Comparison of ENCODE assay signal across 37 cellular contexts in genomic region chrX:49675075-49675719, GRCh38. TPM values are rescaled to one million over a fixed set of nuclear protein-coding genes. Genes with fewer than 3 reads are reported as not detected.
"Had no signal": no experiment of that assay in that cellular context is flagged by ENCODE, and none has a peak within 500 bp of the region (broad histone marks: within the 10 kb centered on the region; RNA-seq: fewer than 3 reads in every experiment).

No MANE protein-coding gene starts in this region.

- H3K27me3 ChIP-seq: ascending aorta, cardiac muscle cell had no signal

- H3K27me3 Mint-ChIP-seq: activated CD4-positive, alpha-beta T cell treated with anti-CD3 and anti-CD28 coated beads, Interleukin-2, amount 10 ng/mL, durations not matched to agents 7 days and 5 days; activated naive CD4-positive, alpha-beta T cell treated with anti-CD3 and anti-CD28 coated beads, Interleukin-2, amount 10 ng/mL, durations not matched to agents 7 days and 5 days; activated naive CD8-positive, alpha-beta T cell had no signal

- H3K4me1 Mint-ChIP-seq: activated B cell treated with CpG ODN at 0.5 μM for 24 hours; activated CD4-positive, alpha-beta memory T cell treated with anti-CD3 and anti-CD28 coated beads, Interleukin-2, amount 10 ng/mL, durations not matched to agents 7 days and 5 days; activated CD4-positive, alpha-beta T cell treated with anti-CD3 and anti-CD28 coated beads for 36 hours; activated CD4-positive, alpha-beta T cell treated with anti-CD3 and anti-CD28 coated beads, Interleukin-2, amount 10 ng/mL, durations not matched to agents 7 days and 5 days; activated CD8-positive, alpha-beta memory T cell treated with anti-CD3 and anti-CD28 coated beads, Interleukin-2, amount 10 ng/mL, durations not matched to agents 7 days and 5 days; activated naive CD4-positive, alpha-beta T cell treated with anti-CD3 and anti-CD28 coated beads, Interleukin-2, amount 10 ng/mL, durations not matched to agents 7 days and 5 days; activated naive CD4-positive, alpha-beta T cell treated with anti-CD3 and anti-CD28 coated beads, Interleukin-2, amount 50 U/mL, for 24 hours; activated naive CD8-positive, alpha-beta T cell treated with anti-CD3 and anti-CD28 coated beads, Interleukin-2, amount 10 ng/mL, durations not matched to agents 7 days and 5 days; activated naive CD8-positive, alpha-beta T cell treated with anti-CD3 and anti-CD28 coated beads, Interleukin-2, amount 50 U/mL, for 24 hours; brain; central memory CD8-positive, alpha-beta T cell had no signal

- H3K36me3 ChIP-seq: ascending aorta, cardiac muscle cell had no signal

- H3K4me3 Mint-ChIP-seq: activated B cell treated with CpG ODN at 0.5 μM for 24 hours; activated CD4-positive, alpha-beta memory T cell treated with anti-CD3 and anti-CD28 coated beads, Interleukin-2, amount 10 ng/mL, durations not matched to agents 7 days and 5 days; activated CD4-positive, alpha-beta T cell treated with anti-CD3 and anti-CD28 coated beads for 36 hours; activated CD4-positive, alpha-beta T cell treated with anti-CD3 and anti-CD28 coated beads, Interleukin-2, amount 10 ng/mL, durations not matched to agents 7 days and 5 days; activated CD8-positive, alpha-beta memory T cell treated with anti-CD3 and anti-CD28 coated beads, Interleukin-2, amount 10 ng/mL, durations not matched to agents 7 days and 5 days; activated CD8-positive, alpha-beta T cell treated with anti-CD3 and anti-CD28 coated beads, Interleukin-2, amount 10 ng/mL, durations not matched to agents 7 days and 5 days; activated naive CD4-positive, alpha-beta T cell treated with anti-CD3 and anti-CD28 coated beads, Interleukin-2, amount 10 ng/mL, durations not matched to agents 7 days and 5 days; activated naive CD4-positive, alpha-beta T cell treated with anti-CD3 and anti-CD28 coated beads, Interleukin-2, amount 50 U/mL, for 24 hours; activated naive CD8-positive, alpha-beta T cell; activated naive CD8-positive, alpha-beta T cell treated with anti-CD3 and anti-CD28 coated beads, Interleukin-2, amount 10 ng/mL, durations not matched to agents 7 days and 5 days; activated naive CD8-positive, alpha-beta T cell treated with anti-CD3 and anti-CD28 coated beads, Interleukin-2, amount 50 U/mL, for 24 hours; activated T-cell treated with anti-CD3 and anti-CD28 coated beads, Interleukin-2, amount 50 U/mL, for 24 hours; brain; central memory CD8-positive, alpha-beta T cell; T-helper 1 cell treated with Interleukin-12 subunit alpha and Interleukin-12 subunit beta and Interleukin-4 antibody, amounts not matched to agents 30 μg/mL and 1 μg/mL, for 36 hours; T-helper 2 cell treated with Interferon-gamma antibody and Interleukin-4, amounts not matched to agents 5 μg/mL and 100 μg/mL, for 36 hours had no signal

- H3K4me3 ChIP-seq: ascending aorta, cardiac muscle cell had no signal

- DNase-seq: activated B cell treated with CpG ODN at 0.5 μM for 24 hours; activated CD4-positive, alpha-beta memory T cell treated with anti-CD3 and anti-CD28 coated beads, Interleukin-2, amount 10 ng/mL, durations not matched to agents 7 days and 5 days; activated CD4-positive, alpha-beta T cell treated with anti-CD3 and anti-CD28 coated beads for 1 hour; activated CD4-positive, alpha-beta T cell treated with anti-CD3 and anti-CD28 coated beads for 36 hours; activated CD4-positive, alpha-beta T cell treated with anti-CD3 and anti-CD28 coated beads for 48 hours; activated CD4-positive, alpha-beta T cell treated with anti-CD3 and anti-CD28 coated beads, Interleukin-2, amount 10 ng/mL, durations not matched to agents 7 days and 5 days; activated CD4-positive, alpha-beta T cell treated with anti-CD3 and anti-CD28 coated beads, Interleukin-2, amount 50 U/mL, for 48 hours; activated CD8-positive, alpha-beta memory T cell treated with anti-CD3 and anti-CD28 coated beads for 24 hours; activated CD8-positive, alpha-beta memory T cell treated with anti-CD3 and anti-CD28 coated beads, Interleukin-2, amount 10 ng/mL, durations not matched to agents 7 days and 5 days; activated CD8-positive, alpha-beta memory T cell treated with anti-CD3 and anti-CD28 coated beads, Interleukin-2, amount 50 U/mL, for 48 hours; activated CD8-positive, alpha-beta T cell treated with anti-CD3 and anti-CD28 coated beads, Interleukin-2, amount 10 ng/mL, durations not matched to agents 7 days and 5 days; activated effector memory CD4-positive, alpha-beta T cell treated with Interleukin-2 at 50 U/mL for 16 hours; activated gamma-delta T cell; activated naive CD4-positive, alpha-beta T cell treated with anti-CD3 and anti-CD28 coated beads, Interleukin-2, amount 10 ng/mL, durations not matched to agents 7 days and 5 days; activated naive CD4-positive, alpha-beta T cell treated with Interleukin-2 at 50 U/mL for 16 hours; activated naive CD8-positive, alpha-beta T cell treated with anti-CD3 and anti-CD28 coated beads, Interleukin-2, amount 10 ng/mL, durations not matched to agents 7 days and 5 days; activated naive CD8-positive, alpha-beta T cell treated with anti-CD3 and anti-CD28 coated beads, Interleukin-2, amount 50 U/mL, for 24 hours; activated T-cell treated with anti-CD3 and anti-CD28 coated beads, Interleukin-2, amount 50 U/mL, for 24 hours; activated T-cell treated with anti-CD3 and anti-CD28 coated beads, Interleukin-2, amount 50 U/mL, for 48 hours; amygdala; anterior cingulate cortex; caudate nucleus; SW 1271; T-helper 1 cell; T-helper 2 cell; T-helper 9 cell had no signal

- H3K9me3 Mint-ChIP-seq: activated B cell treated with CpG ODN at 0.5 μM for 24 hours; activated CD4-positive, alpha-beta memory T cell treated with anti-CD3 and anti-CD28 coated beads, Interleukin-2, amount 10 ng/mL, durations not matched to agents 7 days and 5 days; activated CD4-positive, alpha-beta T cell treated with anti-CD3 and anti-CD28 coated beads, Interleukin-2, amount 10 ng/mL, durations not matched to agents 7 days and 5 days; activated naive CD4-positive, alpha-beta T cell treated with anti-CD3 and anti-CD28 coated beads, Interleukin-2, amount 10 ng/mL, durations not matched to agents 7 days and 5 days; activated naive CD4-positive, alpha-beta T cell treated with anti-CD3 and anti-CD28 coated beads, Interleukin-2, amount 50 U/mL, for 24 hours; activated naive CD8-positive, alpha-beta T cell treated with anti-CD3 and anti-CD28 coated beads, Interleukin-2, amount 50 U/mL, for 24 hours; activated T-cell treated with anti-CD3 and anti-CD28 coated beads, Interleukin-2, amount 50 U/mL, for 24 hours; activated T-helper 2 cell treated with anti-CD3 and anti-CD28 coated beads, Interferon-gamma antibody, Interleukin-2, Interleukin-4, amounts not matched to agents 10 μg/mL and 5 μg/mL and 100 μg/mL, durations not matched to agents 14 hours and 24 hours and 36 hours; central memory CD8-positive, alpha-beta T cell; T-helper 1 cell treated with Interleukin-12 subunit alpha and Interleukin-12 subunit beta and Interleukin-4 antibody, amounts not matched to agents 30 μg/mL and 1 μg/mL, for 36 hours; T-helper 2 cell treated with Interferon-gamma antibody and Interleukin-4, amounts not matched to agents 5 μg/mL and 100 μg/mL, for 36 hours had no signal

- H3K4me1 ChIP-seq: ascending aorta had no signal

- H3K36me3 Mint-ChIP-seq: activated CD8-positive, alpha-beta memory T cell treated with anti-CD3 and anti-CD28 coated beads, Interleukin-2, amount 10 ng/mL, durations not matched to agents 7 days and 5 days; activated naive CD4-positive, alpha-beta T cell treated with anti-CD3 and anti-CD28 coated beads, Interleukin-2, amount 10 ng/mL, durations not matched to agents 7 days and 5 days; activated naive CD4-positive, alpha-beta T cell treated with anti-CD3 and anti-CD28 coated beads, Interleukin-2, amount 50 U/mL, for 24 hours; activated naive CD8-positive, alpha-beta T cell; activated naive CD8-positive, alpha-beta T cell treated with anti-CD3 and anti-CD28 coated beads, Interleukin-2, amount 10 ng/mL, durations not matched to agents 7 days and 5 days; brain had no signal

- H3K27ac Mint-ChIP-seq: activated B cell treated with CpG ODN at 0.5 μM for 24 hours; activated CD4-positive, alpha-beta memory T cell treated with anti-CD3 and anti-CD28 coated beads, Interleukin-2, amount 10 ng/mL, durations not matched to agents 7 days and 5 days; activated CD4-positive, alpha-beta T cell treated with anti-CD3 and anti-CD28 coated beads for 36 hours; activated CD4-positive, alpha-beta T cell treated with anti-CD3 and anti-CD28 coated beads, Interleukin-2, amount 10 ng/mL, durations not matched to agents 7 days and 5 days; activated CD8-positive, alpha-beta memory T cell treated with anti-CD3 and anti-CD28 coated beads, Interleukin-2, amount 10 ng/mL, durations not matched to agents 7 days and 5 days; activated CD8-positive, alpha-beta T cell treated with anti-CD3 and anti-CD28 coated beads, Interleukin-2, amount 10 ng/mL, durations not matched to agents 7 days and 5 days; activated naive CD4-positive, alpha-beta T cell treated with anti-CD3 and anti-CD28 coated beads, Interleukin-2, amount 10 ng/mL, durations not matched to agents 7 days and 5 days; activated naive CD4-positive, alpha-beta T cell treated with anti-CD3 and anti-CD28 coated beads, Interleukin-2, amount 50 U/mL, for 24 hours; activated naive CD8-positive, alpha-beta T cell; activated naive CD8-positive, alpha-beta T cell treated with anti-CD3 and anti-CD28 coated beads, Interleukin-2, amount 10 ng/mL, durations not matched to agents 7 days and 5 days; activated naive CD8-positive, alpha-beta T cell treated with anti-CD3 and anti-CD28 coated beads, Interleukin-2, amount 50 U/mL, for 24 hours; activated T-cell treated with anti-CD3 and anti-CD28 coated beads, Interleukin-2, amount 50 U/mL, for 24 hours; activated T-helper 2 cell treated with anti-CD3 and anti-CD28 coated beads, Interferon-gamma antibody, Interleukin-2, Interleukin-4, amounts not matched to agents 10 μg/mL and 5 μg/mL and 100 μg/mL, durations not matched to agents 14 hours and 24 hours and 36 hours; brain; T-helper 1 cell treated with Interleukin-12 subunit alpha and Interleukin-12 subunit beta and Interleukin-4 antibody, amounts not matched to agents 30 μg/mL and 1 μg/mL, for 36 hours; T-helper 2 cell treated with Interferon-gamma antibody and Interleukin-4, amounts not matched to agents 5 μg/mL and 100 μg/mL, for 36 hours had no signal

- H3K9me3 ChIP-seq: ascending aorta had no signal

- ATAC-seq: activated CD4-positive, alpha-beta T cell treated with anti-CD3 and anti-CD28 coated beads for 36 hours; activated CD8-positive, alpha-beta memory T cell treated with anti-CD3 and anti-CD28 coated beads, Interleukin-2, amount 10 ng/mL, durations not matched to agents 7 days and 5 days; activated CD8-positive, alpha-beta T cell treated with anti-CD3 and anti-CD28 coated beads, Interleukin-2, amount 10 ng/mL, durations not matched to agents 7 days and 5 days; activated naive CD8-positive, alpha-beta T cell treated with anti-CD3 and anti-CD28 coated beads, Interleukin-2, amount 50 U/mL, for 24 hours had no signal

- FAIRE-seq: bronchial epithelial cell had no signal

- H3K27ac ChIP-seq: ascending aorta, cardiac muscle cell had no signal

RNA-seq across cellular contexts. Expression of gene PAGE1, which starts 20.6 kb away (rescaled TPM):
- total RNA-seq: activated B cell treated with CpG ODN at 0.5 μM for 24 hours; activated CD4-positive, alpha-beta memory T cell treated with anti-CD3 and anti-CD28 coated beads, Interleukin-2, amount 10 ng/mL, durations not matched to agents 7 days and 5 days; activated CD4-positive, alpha-beta T cell treated with anti-CD3 and anti-CD28 coated beads for 36 hours; activated CD4-positive, alpha-beta T cell treated with anti-CD3 and anti-CD28 coated beads, Interleukin-2, amount 10 ng/mL, durations not matched to agents 7 days and 5 days; activated CD8-positive, alpha-beta memory T cell treated with anti-CD3 and anti-CD28 coated beads, Interleukin-2, amount 10 ng/mL, durations not matched to agents 7 days and 5 days; activated CD8-positive, alpha-beta T cell treated with anti-CD3 and anti-CD28 coated beads, Interleukin-2, amount 10 ng/mL, durations not matched to agents 7 days and 5 days; activated naive CD8-positive, alpha-beta T cell treated with anti-CD3 and anti-CD28 coated beads, Interleukin-2, amount 10 ng/mL, durations not matched to agents 7 days and 5 days; activated T-helper 2 cell treated with anti-CD3 and anti-CD28 coated beads, Interferon-gamma antibody, Interleukin-2, Interleukin-4, amounts not matched to agents 10 μg/mL and 5 μg/mL and 100 μg/mL, durations not matched to agents 14 hours and 24 hours and 36 hours; ascending aorta; bronchial epithelial cell; cardiac muscle cell had no signal
- polyA plus RNA-seq: adipose tissue, cardiac muscle cell had no signal
